26 cellular contexts compared by ENCODE assay signal in genomic region chr4:121888134-121888533, GRCh38.
"Had no signal": no experiment of that assay in that cellular context is flagged by ENCODE, and none has a peak within 500 bp of the region (broad histone marks: within the 10 kb centered on the region; RNA-seq: fewer than 3 reads in every experiment).

No MANE protein-coding gene starts in this region.

- H3K36me3 ChIP-seq: esophagus muscularis mucosa, esophagus squamous epithelium, gastrocnemius medialis, gastroesophageal sphincter, heart left ventricle, heart right ventricle had no signal

- H3K27ac ChIP-seq: coronary artery, dorsolateral prefrontal cortex, epithelial cell of prostate, esophagus muscularis mucosa, esophagus squamous epithelium, foreskin keratinocyte, gastrocnemius medialis, gastroesophageal sphincter, heart left ventricle, heart right ventricle had no signal

- DNase-seq: cortex of kidney; dermis blood vessel endothelial cell; dorsolateral prefrontal cortex; effector CD4-positive, alpha-beta T cell; effector CD8-positive, alpha-beta T cell; effector memory CD4-positive, alpha-beta T cell; effector memory CD8-positive, alpha-beta T cell; endodermal cell; erythroblast; esophagus squamous epithelium; foreskin fibroblast; foreskin keratinocyte; foreskin melanocyte; gastrocnemius medialis; glutamatergic neuron; head of caudate nucleus; heart left ventricle; heart right ventricle had no signal

- H3K27me3 ChIP-seq: dorsolateral prefrontal cortex, esophagus muscularis mucosa, esophagus squamous epithelium, gastrocnemius medialis, gastroesophageal sphincter, heart left ventricle had no signal

- ATAC-seq: effector memory CD8-positive, alpha-beta T cell; esophagus mucosa; foreskin keratinocyte; gastrocnemius medialis; gastroesophageal sphincter; heart left ventricle; heart right ventricle had no signal

- H3K4me3 ChIP-seq: coronary artery, dorsolateral prefrontal cortex, esophagus muscularis mucosa, esophagus squamous epithelium, gastrocnemius medialis, gastroesophageal sphincter, heart left ventricle, heart right ventricle had no signal

- H3K4me1 ChIP-seq: esophagus muscularis mucosa, esophagus squamous epithelium, foreskin keratinocyte, gastrocnemius medialis, gastroesophageal sphincter, heart left ventricle, heart right ventricle had no signal

- H3K9me3 ChIP-seq: esophagus muscularis mucosa, esophagus squamous epithelium, gastrocnemius medialis, gastroesophageal sphincter, heart left ventricle, heart right ventricle had no signal

- FAIRE-seq: colon, endometrium, endothelial cell of umbilical vein had no signal
